In the genomic region with DNA sequence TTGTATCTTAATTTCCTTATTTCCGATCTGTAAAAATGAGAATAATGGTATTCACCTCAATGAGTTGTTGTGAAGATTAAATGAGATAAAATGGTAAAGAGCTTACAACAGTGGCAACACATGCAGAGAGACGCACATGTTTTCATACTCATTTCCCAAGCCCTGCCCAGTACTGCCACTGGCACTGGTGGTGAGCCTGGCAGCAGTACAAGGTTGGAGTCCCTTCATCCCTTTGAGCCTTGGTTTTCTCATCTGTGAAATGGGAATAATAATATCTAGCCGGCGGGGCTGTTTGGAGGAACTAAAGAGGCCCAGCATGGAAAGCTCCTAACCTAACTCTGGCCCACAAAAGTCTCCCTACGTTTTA, we compare ENCODE assay signal across 8 cellular contexts. TPM values are rescaled to one million over a fixed set of nuclear protein-coding genes. Genes with fewer than 3 reads are reported as not detected.
DNase-seq lines count a peak whose midpoint lies in the region; ATAC-seq and TF ChIP-seq lines count a peak whose summit lies in the region.

No MANE protein-coding gene starts in this region.

- TF ChIP-seq CTCF in neural progenitor cell (IDR thresholded peaks at IDR 0.05), result no peak
- TF ChIP-seq CTCF in GM20000 (IDR thresholded peaks at IDR 0.05; ENCODE audit: extremely low read depth, missing control alignments), result no peak

- H3K36me3 ChIP-seq in BLaER1 (no peaks in the 10 kb centered on the region), HUES48 (ENCODE audit: control insufficient read depth, insufficient read depth, low read length) (no peaks in the 10 kb centered on the region), neural progenitor cell (no peaks in the 10 kb centered on the region)

- peaks cover 23% of the 10 kb centered on the region for H4K20me1 ChIP-seq in BLaER1
- H4K20me1 ChIP-seq in neural progenitor cell (ENCODE audit: low read depth), result peaks cover 31% of the 10 kb centered on the region

- H3K4me1 ChIP-seq in BLaER1 (peaks cover 26% of the 10 kb centered on the region), HUES48 (ENCODE audit: control insufficient read depth, insufficient read depth, low read length) (peaks cover 12% of the 10 kb centered on the region; the same call in 1 of the 2 replicates), neural progenitor cell (peaks cover 28% of the 10 kb centered on the region)

- peak overlapping the region; percentile 98 for H3K27ac Mint-ChIP-seq in neural progenitor cell

- no peaks in the 10 kb centered on the region for H3K27me3 ChIP-seq in BLaER1
- H3K27me3 ChIP-seq in HUES48 (ENCODE audit: control insufficient read depth, insufficient read depth, low read length), result no peaks in the 10 kb centered on the region
- H3K27me3 ChIP-seq in neural progenitor cell, result no peaks in the 10 kb centered on the region

- H3K9me3 ChIP-seq in BLaER1, result no peaks in the 10 kb centered on the region
- no peaks in the 10 kb centered on the region for H3K9me3 ChIP-seq in HUES48 (ENCODE audit: control insufficient read depth, insufficient read depth, low read length)
- no peaks in the 10 kb centered on the region for H3K9me3 ChIP-seq in neural progenitor cell (ENCODE audit: low read depth)

- H2AFZ ChIP-seq in neural progenitor cell (replicated peaks), result no peak overlapping the region

- H3K9ac ChIP-seq in BLaER1 (no peak overlapping the region; the same call in 1 of the 2 replicates), HUES48 (ENCODE audit: low read depth, low read length) (no peak overlapping the region), neural progenitor cell (no peak overlapping the region)

- H3K4me2 ChIP-seq in BLaER1, result peak overlapping the region; percentile 80
- H3K4me2 ChIP-seq in neural progenitor cell, result peak overlapping the region; percentile 81

- ATAC-seq in HG03135 (IDR thresholded peaks at IDR 0.05; ENCODE audit: unreplicated experiment), result no peak

- H3K9me3 Mint-ChIP-seq in neural progenitor cell, result no peaks in the 10 kb centered on the region

- peaks cover 37% of the 10 kb centered on the region for H3K4me1 Mint-ChIP-seq in neural progenitor cell

- H3F3A ChIP-seq in neural progenitor cell (ENCODE audit: low read depth), result peaks cover 18% of the 10 kb centered on the region

- H3K4me3 ChIP-seq in BLaER1 (no peak overlapping the region), HUES48 (ENCODE audit: low read depth, low read length) (peak overlapping the region; percentile 68; the same call in 1 of the 2 replicates), neural progenitor cell (no peak overlapping the region)

- peaks cover 7% of the 10 kb centered on the region for H3K27me3 Mint-ChIP-seq in neural progenitor cell (ENCODE audit: insufficient read depth, low read depth)

- H3K27ac ChIP-seq in BLaER1 (peak overlapping the region; percentile 89; the same call in 1 of the 2 replicates), HUES48 (ENCODE audit: low read depth, low read length) (peak overlapping the region; percentile 91), cingulate gyrus (ENCODE audit: low read depth, low read length) (peak overlapping the region; percentile 10), neural progenitor cell (no peak overlapping the region)

- H3K4me3 Mint-ChIP-seq in neural progenitor cell, result peak overlapping the region; percentile 95

- peaks cover 38% of the 10 kb centered on the region for H3K79me2 ChIP-seq in neural progenitor cell (ENCODE audit: low read depth)

- no peak for DNase-seq in neural progenitor cell (ENCODE audit: low spot score)
- DNase-seq in NCI-H1417 treated with DMSO at 0.1 percent for 48 hours (lab: John Stamatoyannopoulos, UW), result no peak
- DNase-seq in superior temporal gyrus (ENCODE audit: extremely low spot score), result no peak
- DNase-seq in GM20000 (ENCODE audit: low spot score), result no peak

- no peaks in the 10 kb centered on the region for H3K36me3 Mint-ChIP-seq in neural progenitor cell

RNA-seq across cellular contexts. Expression of gene CD276, which starts 0.9 kb away (rescaled TPM):
- 62.2 and 147 TPM in 2 replicates for total RNA-seq in neural progenitor cell (ENCODE audit: low replicate concordance)

RNA-seq across cellular contexts. Expression of gene NPTN, which starts 50.1 kb away (rescaled TPM):
- 84.4 and 110 TPM in 2 replicates for total RNA-seq in neural progenitor cell (ENCODE audit: low replicate concordance)
